10 cellular contexts compared by ENCODE assay signal in the genomic region with DNA sequence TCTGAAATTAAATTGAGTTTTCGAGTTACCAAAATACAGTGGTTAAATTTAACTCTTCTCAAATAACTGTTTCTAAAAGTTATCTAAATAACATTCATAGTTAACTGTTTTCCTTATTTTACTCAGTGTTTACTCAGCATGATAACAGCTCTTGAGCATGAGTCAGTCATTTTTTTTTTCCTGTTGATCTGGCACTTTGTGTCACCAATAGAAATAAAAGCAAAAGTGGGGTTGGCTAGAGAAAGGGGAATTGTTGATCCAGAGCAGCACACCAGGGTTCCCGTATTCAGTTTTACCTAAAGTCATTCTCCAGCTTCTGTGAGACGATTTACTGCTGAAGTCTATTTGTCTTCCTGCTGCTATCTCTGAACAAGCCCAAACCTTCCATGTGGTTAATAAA.
"Had no signal": no experiment of that assay in that cellular context is flagged by ENCODE, and none has a peak within 500 bp of the region (broad histone marks: within the 10 kb centered on the region; RNA-seq: fewer than 3 reads in every experiment).

No MANE protein-coding gene starts in this region.

- H3K4me1 ChIP-seq: esophagus muscularis mucosa, tibial nerve had no signal

- H3K9me3 ChIP-seq: esophagus muscularis mucosa, tibial nerve had no signal

- ATAC-seq: activated CD4-positive, CD25-positive, alpha-beta regulatory T cell treated with anti-CD3 and anti-CD28 coated beads, Interleukin-2, amount 50 U/mL, for 24 hours; natural killer cell; sciatic nerve; stimulated activated naive B cell treated with anti-CD40 and anti-IgM and Interleukin-4, amounts not matched to agents 10 μg/mL and 1 μg/mL and 100 μg/mL, for 72 hours had no signal

- H3K27ac ChIP-seq: esophagus muscularis mucosa, tibial nerve had no signal

- H3K27me3 ChIP-seq: esophagus muscularis mucosa, tibial nerve had no signal

- H3K36me3 ChIP-seq: esophagus muscularis mucosa, tibial nerve had no signal

- DNase-seq: activated effector memory CD4-positive, alpha-beta T cell treated with Interleukin-2 at 50 U/mL for 16 hours; activated T-cell treated with anti-CD3 and anti-CD28 coated beads, Interleukin-2, amount 50 U/mL, for 24 hours; amygdala; natural killer cell; stimulated activated CD4-positive, alpha-beta T cell treated with anti-CD3 and anti-CD28 coated beads, Interleukin-2, amount 100 ng/mL, for 24 hours; stimulated activated naive B cell treated with anti-CD40 and anti-IgM and Interleukin-4, amounts not matched to agents 10 μg/mL and 1 μg/mL and 100 μg/mL, for 72 hours had no signal

- H3K4me3 ChIP-seq: esophagus muscularis mucosa, tibial nerve had no signal
